8 cellular contexts compared by ENCODE assay signal in genomic region chr11:9314291-9315077, GRCh38. TPM values are rescaled to one million over a fixed set of nuclear protein-coding genes. Genes with fewer than 3 reads are reported as not detected.
A peak's percentile ranks its signal among the peaks of the same experiment; 100 is the strongest.
DNase-seq lines count a peak whose midpoint lies in the region; ATAC-seq and TF ChIP-seq lines count a peak whose summit lies in the region.

A gene with protein sequence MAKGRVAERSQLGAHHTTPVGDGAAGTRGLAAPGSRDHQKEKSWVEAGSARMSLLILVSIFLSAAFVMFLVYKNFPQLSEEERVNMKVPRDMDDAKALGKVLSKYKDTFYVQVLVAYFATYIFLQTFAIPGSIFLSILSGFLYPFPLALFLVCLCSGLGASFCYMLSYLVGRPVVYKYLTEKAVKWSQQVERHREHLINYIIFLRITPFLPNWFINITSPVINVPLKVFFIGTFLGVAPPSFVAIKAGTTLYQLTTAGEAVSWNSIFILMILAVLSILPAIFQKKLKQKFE (minus strand): TSS chr11:9314593. CDS start chr11:9314441, 152 bp downstream.

- H3K9me3 Mint-ChIP-seq in endodermal cell = no peaks in the 10 kb centered on the region

- H3K27me3 Mint-ChIP-seq in endodermal cell (ENCODE audit: insufficient read depth) = no peaks in the 10 kb centered on the region

- peak within 1 kb of the TSS; percentile 98 for H3K27ac Mint-ChIP-seq in endodermal cell

- peaks cover 41% of the 10 kb centered on the region for H3K4me1 Mint-ChIP-seq in endodermal cell

- H3K9ac ChIP-seq in NT2/D1 (ENCODE audit: insufficient read length, low read depth) (peak within 1 kb of the TSS; percentile 96), endodermal cell (ENCODE audit: extremely low read depth, low read length, poor library complexity, severe bottlenecking) (peak within 1 kb of the TSS; percentile 91)

- H3K36me3 ChIP-seq in NT2/D1 (ENCODE audit: insufficient read depth, insufficient read length, low read length) (peaks cover 14% of the 10 kb centered on the region), endodermal cell (ENCODE audit: control insufficient read depth, insufficient read depth, low read length) (peaks cover 11% of the 10 kb centered on the region), mesodermal cell (ENCODE audit: control insufficient read depth, insufficient read depth, low read length) (peaks cover 29% of the 10 kb centered on the region)

- peak within 1 kb of the TSS; percentile 96 for H3K4me3 ChIP-seq in NT2/D1 (ENCODE audit: insufficient read length, low read depth)
- H3K4me3 ChIP-seq in endodermal cell (ENCODE audit: low read length) = peak within 1 kb of the TSS; percentile 99
- H3K4me3 ChIP-seq in mesodermal cell (ENCODE audit: extremely low read depth, insufficient read depth, low read length, poor library complexity, severe bottlenecking) = peak within 1 kb of the TSS; percentile 99

- H3K4me1 ChIP-seq in NT2/D1 (ENCODE audit: insufficient read depth, insufficient read length) = peaks cover 9% of the 10 kb centered on the region
- H3K4me1 ChIP-seq in endodermal cell (ENCODE audit: control insufficient read depth, insufficient read depth, low read length) = peaks cover 12% of the 10 kb centered on the region
- H3K4me1 ChIP-seq in mesodermal cell (ENCODE audit: control insufficient read depth, insufficient read depth, low read length, poor library complexity, severe bottlenecking) = peaks cover 22% of the 10 kb centered on the region

- H3K27ac ChIP-seq in endodermal cell (ENCODE audit: low read depth, low read length) = peak within 1 kb of the TSS; percentile 97
- peak within 1 kb of the TSS; percentile 96 for H3K27ac ChIP-seq in mesodermal cell (ENCODE audit: low read depth, low read length, severe bottlenecking)

- no peak for TF ChIP-seq CTCF in endodermal cell (conservative IDR thresholded peaks at IDR 0.05)

- H3K27me3 ChIP-seq in NT2/D1 (ENCODE audit: insufficient read depth, insufficient read length) = no peaks in the 10 kb centered on the region
- no peaks in the 10 kb centered on the region for H3K27me3 ChIP-seq in endodermal cell (ENCODE audit: control insufficient read depth, insufficient read depth, low read length, poor library complexity, severe bottlenecking)

- H3K36me3 Mint-ChIP-seq in endodermal cell (ENCODE audit: low read depth) = peaks cover 4% of the 10 kb centered on the region

- ATAC-seq in GM21381 (IDR thresholded peaks at IDR 0.05; ENCODE audit: unreplicated experiment) = peak; percentile 97

- WGBS in endodermal cell (ENCODE audit: insufficient coverage in 1 of 2, insufficient read length in 1 of 2), 2 experiments = 0% methylated on average over 36 to 71 of the region's 71 CpGs
- 0 to 1% methylated on average over 48 to 71 of the region's 71 CpGs for WGBS in mesodermal cell (ENCODE audit: insufficient coverage in 2 of 2), 2 experiments

- peak within 1 kb of the TSS; percentile 88 for H3K4me3 Mint-ChIP-seq in endodermal cell

- H3K9me3 ChIP-seq in NT2/D1 (ENCODE audit: insufficient read depth, low read length) (no peaks in the 10 kb centered on the region), endodermal cell (ENCODE audit: control insufficient read depth, low read length) (no peaks in the 10 kb centered on the region), mesodermal cell (ENCODE audit: control insufficient read depth, low read length) (no peaks in the 10 kb centered on the region)

- DNase-seq in COR-L47 (lab: John Stamatoyannopoulos, UW) (peak; percentile 99), HUDEP-2 (lab: John Stamatoyannopoulos, UW; ENCODE audit: unreplicated experiment in 76 of 76) (peak; percentile 33 to 99 (median 97)), NT2/D1 (ENCODE audit: low read depth, low spot score) (peak; percentile 98), endodermal cell (peak; percentile 100)
- DNase-seq in activated CD8-positive, alpha-beta memory T cell treated with anti-CD3 and anti-CD28 coated beads, Interleukin-2, amount 50 U/mL, for 1 hour (ENCODE audit: extremely low read depth) = peak; percentile 93
- DNase-seq in stimulated activated CD8-positive, alpha-beta memory T cell treated with anti-CD3 and anti-CD28 coated beads, Interleukin-15, amount 100 ng/mL, for 4 hours (ENCODE audit: low read depth in 2 of 2) = peak; percentile 99 to 100

RNA-seq across cellular contexts. Expression of the gene that starts here (rescaled TPM):
- 10 to 100 TPM; 67.8 to 68.0 TPM for total RNA-seq in endodermal cell
- 47.2 TPM for polyA plus RNA-seq in endodermal cell (2013, experiment 1 of 2)
- polyA plus RNA-seq in endodermal cell (2013, experiment 2 of 2) = 40.9 TPM
- 64.2 TPM for polyA plus RNA-seq in mesodermal cell (2013, experiment 1 of 2)
- 63.2 TPM for polyA plus RNA-seq in mesodermal cell (2013, experiment 2 of 2)

Comparison
In these comparisons a context has a peak if more than half of its experiments do, and no peak if none do; other contexts are left out.
1. Peak in every context shown above with its lines: DNase-seq, ATAC-seq, H3K4me3 ChIP-seq and H3K27ac ChIP-seq.